ENCODE assay signal across 10 cellular contexts in genomic region chr2:45909677-45910191, GRCh38.
DNase-seq lines count a peak whose midpoint lies in the region; ATAC-seq and TF ChIP-seq lines count a peak whose summit lies in the region.
"Had no signal": no experiment of that assay in that cellular context is flagged by ENCODE, and none has a peak within 500 bp of the region (broad histone marks: within the 10 kb centered on the region; RNA-seq: fewer than 3 reads in every experiment).

No MANE protein-coding gene starts in this region.

- CTCF ChIA-PET in mammary epithelial cell (lab: Charles Lee; ENCODE audit: low non-redundant PET): no interaction called here
- CTCF ChIA-PET in activated naive CD4-positive, alpha-beta T cell treated with anti-CD3 and anti-CD28 coated beads, Interleukin-2, amount 10 ng/mL, durations not matched to agents 7 days and 5 days (lab: Charles Lee): no interaction called here

- TF ChIP-seq CTCF in CD14-positive monocyte (IDR thresholded peaks at IDR 0.05) (no peak), mammary epithelial cell (conservative IDR thresholded peaks at IDR 0.05 in 1 of 2, IDR thresholded peaks at IDR 0.05 in 1 of 2; ENCODE audit: extremely low read depth in 1 of 2, insufficient read depth in 1 of 2, low read depth in 1 of 2, low read length in 2 of 2) (no peak)

- DNase-seq in CD14-positive monocyte (ENCODE audit: low spot score): peak; percentile 62
- peak; percentile 82 for DNase-seq in mammary epithelial cell
- DNase-seq in NK-92 (lab: John Stamatoyannopoulos, UW; ENCODE audit: unreplicated experiment): no peak
- DNase-seq in activated naive CD4-positive, alpha-beta T cell treated with anti-CD3 and anti-CD28 coated beads, Interleukin-2, amount 10 ng/mL, durations not matched to agents 7 days and 5 days: no peak
- no peak for DNase-seq in activated gamma-delta T cell (lab: John Stamatoyannopoulos, UW)
- DNase-seq in stimulated activated naive CD8-positive, alpha-beta T cell treated with anti-CD3 and anti-CD28 coated beads, Interleukin-15, amount 100 ng/mL, for 72 hours: no peak
- DNase-seq: DND-41 had no signal

- peak; percentile 80 for ATAC-seq in GM19455 (IDR thresholded peaks at IDR 0.05; ENCODE audit: unreplicated experiment)
- peak; percentile 63 for ATAC-seq in HG03460 (IDR thresholded peaks at IDR 0.05; ENCODE audit: unreplicated experiment)
- ATAC-seq in stimulated activated naive CD8-positive, alpha-beta T cell treated with anti-CD3 and anti-CD28 coated beads, Interleukin-15, amount 100 ng/mL, for 72 hours: no peak

- dilution Hi-C loops in mammary epithelial cell (cut with HindIII; ENCODE audit: low sequenced_read_pairs): loop anchor here (5.0 kb wide), 1 partner anchor 52 kb away; no protein-coding TSS in a partner anchor

- H3K4me2 ChIP-seq in mammary epithelial cell (ENCODE audit: insufficient read depth, low read depth, low read length): peak overlapping the region; percentile 63

- no TSS peak for BruUV-seq in mammary epithelial cell (replicated peaks; lab: Mats Ljungman, UMichigan)

- H3K9ac ChIP-seq in mammary epithelial cell (ENCODE audit: insufficient read depth, low read length): no peak overlapping the region

- H3K4me3 ChIP-seq in mammary epithelial cell (replicated peaks in 1 of 3; ENCODE audit: insufficient read depth in 1 of 3, low read depth in 2 of 3, low read length in 3 of 3): no peak overlapping the region
- H3K4me3 ChIP-seq: SJSA1 had no signal

- H3K4me3 Mint-ChIP-seq in CD14-positive monocyte: no peak overlapping the region
- no peak overlapping the region for H3K4me3 Mint-ChIP-seq in activated naive CD4-positive, alpha-beta T cell treated with anti-CD3 and anti-CD28 coated beads, Interleukin-2, amount 10 ng/mL, durations not matched to agents 7 days and 5 days
- no peak overlapping the region for H3K4me3 Mint-ChIP-seq in stimulated activated naive CD8-positive, alpha-beta T cell treated with anti-CD3 and anti-CD28 coated beads, Interleukin-15, amount 100 ng/mL, for 72 hours

- intact Hi-C loops in CD14-positive monocyte (cut with micrococcal nuclease) (no loop called here), mammary epithelial cell (cut with micrococcal nuclease) (no loop called here)

- peaks cover 0 to 1% (median 0%) of the 10 kb centered on the region in 3 donors for H3K27me3 Mint-ChIP-seq in CD14-positive monocyte (ENCODE audit: low read depth in 3 of 3)
- H3K27me3 Mint-ChIP-seq in activated naive CD4-positive, alpha-beta T cell treated with anti-CD3 and anti-CD28 coated beads, Interleukin-2, amount 10 ng/mL, durations not matched to agents 7 days and 5 days: no peaks in the 10 kb centered on the region
- no peaks in the 10 kb centered on the region for H3K27me3 Mint-ChIP-seq in stimulated activated naive CD8-positive, alpha-beta T cell treated with anti-CD3 and anti-CD28 coated beads, Interleukin-15, amount 100 ng/mL, for 72 hours

- 0% methylated on average over 4 of the region's 5 CpGs for WGBS in mammary epithelial cell (ENCODE audit: low coverage, missing lambda C conversion rate)

- H3K36me3 ChIP-seq in mammary epithelial cell (ENCODE audit: insufficient read depth, low read length): no peaks in the 10 kb centered on the region
- H3K36me3 ChIP-seq: SJSA1 had no signal

- peak overlapping the region; percentile 63 for H3K27ac ChIP-seq in mammary epithelial cell (ENCODE audit: insufficient read depth, low read depth, low read length)
- H3K27ac ChIP-seq: SJSA1 had no signal

- no peak overlapping the region for H2AFZ ChIP-seq in mammary epithelial cell (ENCODE audit: low read depth, low read length)

- in situ Hi-C loops in mammary epithelial cell (cut with MboI; ENCODE audit: low sequenced_read_pairs in 2 of 2): no loop called here

- no peaks in the 10 kb centered on the region for H3K27me3 ChIP-seq in mammary epithelial cell (ENCODE audit: insufficient read depth, low read length)
- H3K27me3 ChIP-seq: SJSA1 had no signal

- peak overlapping the region in 2 of 7 donors; percentile 76 to 78 for H3K27ac Mint-ChIP-seq in CD14-positive monocyte
- H3K27ac Mint-ChIP-seq in activated naive CD4-positive, alpha-beta T cell treated with anti-CD3 and anti-CD28 coated beads, Interleukin-2, amount 10 ng/mL, durations not matched to agents 7 days and 5 days: no peak overlapping the region
- peak overlapping the region in 1 of 2 donors; percentile 13 for H3K27ac Mint-ChIP-seq in stimulated activated naive CD8-positive, alpha-beta T cell treated with anti-CD3 and anti-CD28 coated beads, Interleukin-15, amount 100 ng/mL, for 72 hours

- peaks cover 31% of the 10 kb centered on the region for H3K4me1 ChIP-seq in mammary epithelial cell (ENCODE audit: insufficient read depth, low read length)
- H3K4me1 ChIP-seq: SJSA1 had no signal

- peaks cover 15% of the 10 kb centered on the region for H3K4me1 Mint-ChIP-seq in CD14-positive monocyte
- no peaks in the 10 kb centered on the region for H3K4me1 Mint-ChIP-seq in activated naive CD4-positive, alpha-beta T cell treated with anti-CD3 and anti-CD28 coated beads, Interleukin-2, amount 10 ng/mL, durations not matched to agents 7 days and 5 days
- H3K4me1 Mint-ChIP-seq in stimulated activated naive CD8-positive, alpha-beta T cell treated with anti-CD3 and anti-CD28 coated beads, Interleukin-15, amount 100 ng/mL, for 72 hours: peaks cover 6% of the 10 kb centered on the region

- no peaks in the 10 kb centered on the region for H3K9me3 ChIP-seq in mammary epithelial cell (replicated peaks; ENCODE audit: insufficient read depth, low read length)
- H3K9me3 ChIP-seq: SJSA1 had no signal

- no peaks in the 10 kb centered on the region for H3K9me3 Mint-ChIP-seq in CD14-positive monocyte
- H3K9me3 Mint-ChIP-seq in activated naive CD4-positive, alpha-beta T cell treated with anti-CD3 and anti-CD28 coated beads, Interleukin-2, amount 10 ng/mL, durations not matched to agents 7 days and 5 days: no peaks in the 10 kb centered on the region
- H3K9me3 Mint-ChIP-seq in stimulated activated naive CD8-positive, alpha-beta T cell treated with anti-CD3 and anti-CD28 coated beads, Interleukin-15, amount 100 ng/mL, for 72 hours: no peaks in the 10 kb centered on the region

- peaks cover 0 to 5% of the 10 kb centered on the region in 2 donors for H3K36me3 Mint-ChIP-seq in CD14-positive monocyte
- no peaks in the 10 kb centered on the region for H3K36me3 Mint-ChIP-seq in activated naive CD4-positive, alpha-beta T cell treated with anti-CD3 and anti-CD28 coated beads, Interleukin-2, amount 10 ng/mL, durations not matched to agents 7 days and 5 days

- H3K79me2 ChIP-seq in mammary epithelial cell (ENCODE audit: insufficient read depth, low read length): no peaks in the 10 kb centered on the region

- H4K20me1 ChIP-seq in mammary epithelial cell (ENCODE audit: insufficient read depth, low read length): no peaks in the 10 kb centered on the region

Comparison
In these comparisons a context has a peak if more than half of its experiments do, and no peak if none do; other contexts are left out.
1. DNase-seq: peak in CD14-positive monocyte (single experiment) and mammary epithelial cell (single experiment); none in NK-92 (single experiment), activated naive CD4-positive, alpha-beta T cell treated with anti-CD3 and anti-CD28 coated beads, Interleukin-2, amount 10 ng/mL, durations not matched to agents 7 days and 5 days (single experiment), activated gamma-delta T cell (single experiment) and stimulated activated naive CD8-positive, alpha-beta T cell treated with anti-CD3 and anti-CD28 coated beads, Interleukin-15, amount 100 ng/mL, for 72 hours (0 of 2).